1 cellular context compared by ENCODE assay signal in the genomic region with DNA sequence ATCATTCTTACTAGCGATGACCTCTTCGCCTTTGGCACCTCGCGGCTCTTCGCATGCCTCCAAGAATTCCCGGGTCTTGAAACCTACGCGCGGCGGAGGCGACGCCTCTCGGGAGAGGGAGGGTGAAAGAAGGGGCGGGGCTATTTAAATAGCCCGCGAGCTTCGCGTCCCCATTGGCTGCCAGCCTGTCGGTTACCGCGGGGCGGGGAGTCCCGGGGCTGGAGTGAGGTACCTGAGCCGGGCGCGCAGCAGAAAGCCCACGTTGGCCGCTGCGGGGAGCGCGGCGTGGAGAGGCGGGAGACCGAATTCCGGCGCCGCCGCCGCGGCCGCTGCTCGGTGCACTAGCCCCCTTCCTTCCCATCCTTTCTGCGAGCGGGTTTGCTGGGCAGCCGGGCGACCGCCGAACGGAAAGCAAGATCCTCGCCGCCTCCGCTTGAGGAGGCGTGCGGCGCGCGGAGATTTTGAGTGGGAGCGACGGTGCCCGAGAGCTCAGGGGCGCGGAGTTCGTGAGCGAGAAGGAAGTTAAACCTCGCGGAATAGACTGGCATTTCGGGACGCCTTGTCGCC.
A peak's percentile ranks its signal among the peaks of the same experiment; 100 is the strongest.
TF ChIP-seq lines count a peak whose summit lies in the region.

BMP6 (plus strand) TSS at position 251 of the 567 bp plus-strand sequence. CDS start 857 bp downstream, outside the sequence.

TF ChIP-seq in H1, 55 proteins besides CTCF, POLR2A, EP300 and RAD21 (continued from another document):
- no peak for TF ChIP-seq GTF2F1 (IDR thresholded peaks at IDR 0.05; ENCODE audit: borderline replicate concordance, low read depth, low read length)
- TF ChIP-seq GABPA (IDR thresholded peaks at IDR 0.05; ENCODE audit: borderline replicate concordance, insufficient read depth, low read length), result no peak
- peak; percentile 26 for TF ChIP-seq ASH2L (IDR thresholded peaks at IDR 0.05; ENCODE audit: low read length)
- no peak for TF ChIP-seq RNF2 (IDR thresholded peaks at IDR 0.05; ENCODE audit: borderline replicate concordance, low read depth, low read length, missing control alignments, poor library complexity, severe bottlenecking)
- no peak for TF ChIP-seq EZH2 (IDR thresholded peaks at IDR 0.05; ENCODE audit: low read depth, low read length, severe bottlenecking)
- TF ChIP-seq BACH1 (IDR thresholded peaks at IDR 0.05; ENCODE audit: low read length), result no peak
- no peak; the same call in 1 of the 2 replicates for TF ChIP-seq SP2 (IDR thresholded peaks at IDR 0.05; ENCODE audit: low read length)
- TF ChIP-seq JUND (IDR thresholded peaks at IDR 0.05; ENCODE audit: low read length), result no peak
- TF ChIP-seq BRCA1 (IDR thresholded peaks at IDR 0.05; ENCODE audit: low read depth, low read length), result no peak
- TF ChIP-seq TEAD4 (IDR thresholded peaks at IDR 0.05; ENCODE audit: low read depth, low read length), result no peak
- TF ChIP-seq NRF1 (IDR thresholded peaks at IDR 0.05; ENCODE audit: low read depth, low read length), result no peak
- no peak for TF ChIP-seq CHD1 (IDR thresholded peaks at IDR 0.05; ENCODE audit: low read depth, low read length)
- TF ChIP-seq TAF1 (IDR thresholded peaks at IDR 0.05; ENCODE audit: low read depth, low read length), result peak; percentile 26; the same call in 1 of the 2 replicates
- TF ChIP-seq POU5F1 (IDR thresholded peaks at IDR 0.05; ENCODE audit: low read depth, low read length), result no peak
- peak; percentile 78 for TF ChIP-seq SP1 (IDR thresholded peaks at IDR 0.05; ENCODE audit: low read depth, low read length)
- TF ChIP-seq SRF (IDR thresholded peaks at IDR 0.05; ENCODE audit: low read depth, low read length), result no peak
- TF ChIP-seq JUN (IDR thresholded peaks at IDR 0.05; ENCODE audit: low read depth, low read length), result no peak
- TF ChIP-seq POLR2AphosphoS5 (IDR thresholded peaks at IDR 0.05; ENCODE audit: low read depth, low read length), result no peak
- TF ChIP-seq USF2 (IDR thresholded peaks at IDR 0.05; ENCODE audit: low read length), result no peak
- TF ChIP-seq HDAC6 (IDR thresholded peaks at IDR 0.05; ENCODE audit: low read depth, low read length), result no peak
- TF ChIP-seq RXRA (IDR thresholded peaks at IDR 0.05; ENCODE audit: insufficient read depth, low read depth, low read length), result no peak
- peak; percentile 68 for TF ChIP-seq CHD2 (IDR thresholded peaks at IDR 0.05; ENCODE audit: low read length)
- no peak for TF ChIP-seq SIX5 (IDR thresholded peaks at IDR 0.05; ENCODE audit: low read depth, low read length)
- TF ChIP-seq BCL11A (IDR thresholded peaks at IDR 0.05; ENCODE audit: low read depth in 2 of 2, low read length in 2 of 2), result no peak
- TF ChIP-seq SP4 (IDR thresholded peaks at IDR 0.05; ENCODE audit: low read length), result no peak
- no peak for TF ChIP-seq SIRT6 (IDR thresholded peaks at IDR 0.05; ENCODE audit: low read length)
- TF ChIP-seq KDM5A (IDR thresholded peaks at IDR 0.05; ENCODE audit: low read length), result no peak
- TF ChIP-seq, protein P1, sequence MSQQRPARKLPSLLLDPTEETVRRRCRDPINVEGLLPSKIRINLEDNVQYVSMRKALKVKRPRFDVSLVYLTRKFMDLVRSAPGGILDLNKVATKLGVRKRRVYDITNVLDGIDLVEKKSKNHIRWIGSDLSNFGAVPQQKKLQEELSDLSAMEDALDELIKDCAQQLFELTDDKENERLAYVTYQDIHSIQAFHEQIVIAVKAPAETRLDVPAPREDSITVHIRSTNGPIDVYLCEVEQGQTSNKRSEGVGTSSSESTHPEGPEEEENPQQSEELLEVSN (IDR thresholded peaks at IDR 0.05), result peak; percentile 89
- TF ChIP-seq TAF7 (optimal IDR thresholded peaks at IDR 0.05; ENCODE audit: borderline replicate concordance, low read depth, low read length), result no peak
- TF ChIP-seq, protein P2, sequence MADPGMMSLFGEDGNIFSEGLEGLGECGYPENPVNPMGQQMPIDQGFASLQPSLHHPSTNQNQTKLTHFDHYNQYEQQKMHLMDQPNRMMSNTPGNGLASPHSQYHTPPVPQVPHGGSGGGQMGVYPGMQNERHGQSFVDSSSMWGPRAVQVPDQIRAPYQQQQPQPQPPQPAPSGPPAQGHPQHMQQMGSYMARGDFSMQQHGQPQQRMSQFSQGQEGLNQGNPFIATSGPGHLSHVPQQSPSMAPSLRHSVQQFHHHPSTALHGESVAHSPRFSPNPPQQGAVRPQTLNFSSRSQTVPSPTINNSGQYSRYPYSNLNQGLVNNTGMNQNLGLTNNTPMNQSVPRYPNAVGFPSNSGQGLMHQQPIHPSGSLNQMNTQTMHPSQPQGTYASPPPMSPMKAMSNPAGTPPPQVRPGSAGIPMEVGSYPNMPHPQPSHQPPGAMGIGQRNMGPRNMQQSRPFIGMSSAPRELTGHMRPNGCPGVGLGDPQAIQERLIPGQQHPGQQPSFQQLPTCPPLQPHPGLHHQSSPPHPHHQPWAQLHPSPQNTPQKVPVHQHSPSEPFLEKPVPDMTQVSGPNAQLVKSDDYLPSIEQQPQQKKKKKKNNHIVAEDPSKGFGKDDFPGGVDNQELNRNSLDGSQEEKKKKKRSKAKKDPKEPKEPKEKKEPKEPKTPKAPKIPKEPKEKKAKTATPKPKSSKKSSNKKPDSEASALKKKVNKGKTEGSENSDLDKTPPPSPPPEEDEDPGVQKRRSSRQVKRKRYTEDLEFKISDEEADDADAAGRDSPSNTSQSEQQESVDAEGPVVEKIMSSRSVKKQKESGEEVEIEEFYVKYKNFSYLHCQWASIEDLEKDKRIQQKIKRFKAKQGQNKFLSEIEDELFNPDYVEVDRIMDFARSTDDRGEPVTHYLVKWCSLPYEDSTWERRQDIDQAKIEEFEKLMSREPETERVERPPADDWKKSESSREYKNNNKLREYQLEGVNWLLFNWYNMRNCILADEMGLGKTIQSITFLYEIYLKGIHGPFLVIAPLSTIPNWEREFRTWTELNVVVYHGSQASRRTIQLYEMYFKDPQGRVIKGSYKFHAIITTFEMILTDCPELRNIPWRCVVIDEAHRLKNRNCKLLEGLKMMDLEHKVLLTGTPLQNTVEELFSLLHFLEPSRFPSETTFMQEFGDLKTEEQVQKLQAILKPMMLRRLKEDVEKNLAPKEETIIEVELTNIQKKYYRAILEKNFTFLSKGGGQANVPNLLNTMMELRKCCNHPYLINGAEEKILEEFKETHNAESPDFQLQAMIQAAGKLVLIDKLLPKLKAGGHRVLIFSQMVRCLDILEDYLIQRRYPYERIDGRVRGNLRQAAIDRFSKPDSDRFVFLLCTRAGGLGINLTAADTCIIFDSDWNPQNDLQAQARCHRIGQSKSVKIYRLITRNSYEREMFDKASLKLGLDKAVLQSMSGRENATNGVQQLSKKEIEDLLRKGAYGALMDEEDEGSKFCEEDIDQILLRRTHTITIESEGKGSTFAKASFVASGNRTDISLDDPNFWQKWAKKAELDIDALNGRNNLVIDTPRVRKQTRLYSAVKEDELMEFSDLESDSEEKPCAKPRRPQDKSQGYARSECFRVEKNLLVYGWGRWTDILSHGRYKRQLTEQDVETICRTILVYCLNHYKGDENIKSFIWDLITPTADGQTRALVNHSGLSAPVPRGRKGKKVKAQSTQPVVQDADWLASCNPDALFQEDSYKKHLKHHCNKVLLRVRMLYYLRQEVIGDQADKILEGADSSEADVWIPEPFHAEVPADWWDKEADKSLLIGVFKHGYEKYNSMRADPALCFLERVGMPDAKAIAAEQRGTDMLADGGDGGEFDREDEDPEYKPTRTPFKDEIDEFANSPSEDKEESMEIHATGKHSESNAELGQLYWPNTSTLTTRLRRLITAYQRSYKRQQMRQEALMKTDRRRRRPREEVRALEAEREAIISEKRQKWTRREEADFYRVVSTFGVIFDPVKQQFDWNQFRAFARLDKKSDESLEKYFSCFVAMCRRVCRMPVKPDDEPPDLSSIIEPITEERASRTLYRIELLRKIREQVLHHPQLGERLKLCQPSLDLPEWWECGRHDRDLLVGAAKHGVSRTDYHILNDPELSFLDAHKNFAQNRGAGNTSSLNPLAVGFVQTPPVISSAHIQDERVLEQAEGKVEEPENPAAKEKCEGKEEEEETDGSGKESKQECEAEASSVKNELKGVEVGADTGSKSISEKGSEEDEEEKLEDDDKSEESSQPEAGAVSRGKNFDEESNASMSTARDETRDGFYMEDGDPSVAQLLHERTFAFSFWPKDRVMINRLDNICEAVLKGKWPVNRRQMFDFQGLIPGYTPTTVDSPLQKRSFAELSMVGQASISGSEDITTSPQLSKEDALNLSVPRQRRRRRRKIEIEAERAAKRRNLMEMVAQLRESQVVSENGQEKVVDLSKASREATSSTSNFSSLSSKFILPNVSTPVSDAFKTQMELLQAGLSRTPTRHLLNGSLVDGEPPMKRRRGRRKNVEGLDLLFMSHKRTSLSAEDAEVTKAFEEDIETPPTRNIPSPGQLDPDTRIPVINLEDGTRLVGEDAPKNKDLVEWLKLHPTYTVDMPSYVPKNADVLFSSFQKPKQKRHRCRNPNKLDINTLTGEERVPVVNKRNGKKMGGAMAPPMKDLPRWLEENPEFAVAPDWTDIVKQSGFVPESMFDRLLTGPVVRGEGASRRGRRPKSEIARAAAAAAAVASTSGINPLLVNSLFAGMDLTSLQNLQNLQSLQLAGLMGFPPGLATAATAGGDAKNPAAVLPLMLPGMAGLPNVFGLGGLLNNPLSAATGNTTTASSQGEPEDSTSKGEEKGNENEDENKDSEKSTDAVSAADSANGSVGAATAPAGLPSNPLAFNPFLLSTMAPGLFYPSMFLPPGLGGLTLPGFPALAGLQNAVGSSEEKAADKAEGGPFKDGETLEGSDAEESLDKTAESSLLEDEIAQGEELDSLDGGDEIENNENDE (IDR thresholded peaks at IDR 0.05; ENCODE audit: insufficient replicate concordance, low read length), result no peak
- TF ChIP-seq, protein P3, sequence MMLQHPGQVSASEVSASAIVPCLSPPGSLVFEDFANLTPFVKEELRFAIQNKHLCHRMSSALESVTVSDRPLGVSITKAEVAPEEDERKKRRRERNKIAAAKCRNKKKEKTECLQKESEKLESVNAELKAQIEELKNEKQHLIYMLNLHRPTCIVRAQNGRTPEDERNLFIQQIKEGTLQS (IDR thresholded peaks at IDR 0.05; ENCODE audit: insufficient read depth, low read depth, low read length), result no peak
- no peak for TF ChIP-seq HDAC2 (IDR thresholded peaks at IDR 0.05; ENCODE audit: borderline replicate concordance in 1 of 2, low read depth in 2 of 2, low read length in 2 of 2)
- TF ChIP-seq EGR1 (IDR thresholded peaks at IDR 0.05; ENCODE audit: borderline replicate concordance, low read depth, low read length), result no peak
- no peak for TF ChIP-seq CEBPB (IDR thresholded peaks at IDR 0.05; ENCODE audit: low read depth, low read length)
- TF ChIP-seq NANOG (IDR thresholded peaks at IDR 0.05; ENCODE audit: insufficient read depth, low read depth, low read length, poor library complexity, severe bottlenecking), result no peak
- TF ChIP-seq SIN3A (conservative IDR thresholded peaks at IDR 0.05 in 1 of 2, IDR thresholded peaks at IDR 0.05 in 1 of 2; ENCODE audit: low read depth in 1 of 2, low read length in 2 of 2), result no peak
- TF ChIP-seq TBP (IDR thresholded peaks at IDR 0.05; ENCODE audit: low read depth, low read length), result 0 out of 2 replicates have a peak, but pooled peaks have one; percentile 38
- peak; percentile 69 for TF ChIP-seq CREB1 (IDR thresholded peaks at IDR 0.05)
- TF ChIP-seq ATF2 (IDR thresholded peaks at IDR 0.05; ENCODE audit: low read length), result no peak
- TF ChIP-seq CBX5 (IDR thresholded peaks at IDR 0.05; ENCODE audit: low read depth, low read length), result no peak
- TF ChIP-seq PHF8 (conservative IDR thresholded peaks at IDR 0.05; ENCODE audit: low read depth, low read length), result peak; percentile 58; the same call in 1 of the 2 replicates
- no peak for TF ChIP-seq YY1 (IDR thresholded peaks at IDR 0.05; ENCODE audit: low read depth, low read length)
- TF ChIP-seq, protein P4, sequence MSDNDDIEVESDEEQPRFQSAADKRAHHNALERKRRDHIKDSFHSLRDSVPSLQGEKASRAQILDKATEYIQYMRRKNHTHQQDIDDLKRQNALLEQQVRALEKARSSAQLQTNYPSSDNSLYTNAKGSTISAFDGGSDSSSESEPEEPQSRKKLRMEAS (IDR thresholded peaks at IDR 0.05), result peak; percentile 87
- no peak for TF ChIP-seq TCF12 (IDR thresholded peaks at IDR 0.05; ENCODE audit: low read depth, low read length)
- no peak for TF ChIP-seq KDM1A (IDR thresholded peaks at IDR 0.05; ENCODE audit: borderline replicate concordance, low read length)
- TF ChIP-seq FOSL1 (IDR thresholded peaks at IDR 0.05; ENCODE audit: insufficient read depth, low read depth, low read length), result no peak
- no peak for TF ChIP-seq ZNF274 (IDR thresholded peaks at IDR 0.05; ENCODE audit: borderline replicate concordance, extremely low read depth, low read length)
- peak; percentile 97 for TF ChIP-seq KDM4A (IDR thresholded peaks at IDR 0.05; ENCODE audit: low read depth, low read length, severe bottlenecking)
- no peak for TF ChIP-seq CTBP2 (IDR thresholded peaks at IDR 0.05; ENCODE audit: borderline replicate concordance, insufficient read depth, insufficient read length, low read length)
- TF ChIP-seq RBBP5 (IDR thresholded peaks at IDR 0.05; ENCODE audit: borderline replicate concordance, low read depth, low read length), result peak; percentile 75; the same call in 1 of the 2 replicates
- TF ChIP-seq RFX5 (IDR thresholded peaks at IDR 0.05; ENCODE audit: borderline replicate concordance, low read depth, low read length), result no peak
- no peak for TF ChIP-seq SUZ12 (IDR thresholded peaks at IDR 0.05; ENCODE audit: low read length)
- no peak for TF ChIP-seq MAFK (IDR thresholded peaks at IDR 0.05; ENCODE audit: low read depth, low read length)
- no peak for TF ChIP-seq SAP30 (IDR thresholded peaks at IDR 0.05; ENCODE audit: insufficient read depth, insufficient replicate concordance, low read length)
